In genomic region chr14:28754209-28754985, GRCh38 we compare ENCODE assay signal across 9 cellular contexts. TPM values are rescaled to one million over a fixed set of nuclear protein-coding genes. Genes with fewer than 3 reads are reported as not detected.
DNase-seq lines count a peak whose midpoint lies in the region; ATAC-seq and TF ChIP-seq lines count a peak whose summit lies in the region.
"Had no signal": no experiment of that assay in that cellular context is flagged by ENCODE, and none has a peak within 500 bp of the region (broad histone marks: within the 10 kb centered on the region; RNA-seq: fewer than 3 reads in every experiment).

No MANE protein-coding gene starts in this region.

- H3K4me2 ChIP-seq in DND-41 (ENCODE audit: insufficient read depth, low read length) = no peak overlapping the region

- peak; percentile 74 for ATAC-seq in DND-41 (ENCODE audit: insufficient read depth, low read depth)

- DNase-seq in DND-41 (peak; percentile 28), HCEC 1CT (peak; percentile 70), NCI-H774 (lab: John Stamatoyannopoulos, UW) (peak; percentile 29), dorsolateral prefrontal cortex (peak in 1 of 10 donors; percentile 40), osteocyte (ENCODE audit: extremely low spot score, unreplicated experiment) (no peak), posterior vena cava (ENCODE audit: low spot score) (no peak), lower leg skin (ENCODE audit: low spot score in 2 of 2) (no peak)
- DNase-seq in stimulated activated naive CD4-positive, alpha-beta T cell treated with Interleukin-2 at 50 U/mL for 16 hours (lab: John Stamatoyannopoulos, UW) = no peak

- no peak overlapping the region for H3K4me3 Mint-ChIP-seq in osteocyte (ENCODE audit: unreplicated experiment)

- H3K9me3 ChIP-seq in DND-41 (ENCODE audit: insufficient read depth, low read length, severe bottlenecking) = no peaks in the 10 kb centered on the region

- intact Hi-C loops in dorsolateral prefrontal cortex (cut with DNase I) (loop anchor here (2.0 to 10.0 kb wide), 4 partner anchors 782 to 1690 kb away; no protein-coding TSS in a partner anchor), posterior vena cava (cut with DNase I) (loop anchor here (10.0 kb wide), 2 partner anchors 780 to 1690 kb away; no protein-coding TSS in a partner anchor), lower leg skin (cut with DNase I; ENCODE audit: low total_unique reads) (loop anchor here (5.0 kb wide), 1 partner anchor 1458 kb away; no protein-coding TSS in a partner anchor)

- H3K9me3 Mint-ChIP-seq in osteocyte (ENCODE audit: unreplicated experiment) = no peaks in the 10 kb centered on the region

- no peak overlapping the region for H3K4me3 ChIP-seq in DND-41 (ENCODE audit: low read depth in 1 of 2, low read length in 2 of 2)
- peak overlapping the region in 24 of 59 donors; percentile 1 to 74 (median 17) for H3K4me3 ChIP-seq in dorsolateral prefrontal cortex
- H3K4me3 ChIP-seq in lower leg skin (ENCODE audit: low read depth, poor library complexity, severe bottlenecking) = no peak overlapping the region

- H3K4me1 Mint-ChIP-seq in osteocyte (ENCODE audit: unreplicated experiment) = peaks cover 8% of the 10 kb centered on the region

- H3K79me2 ChIP-seq in DND-41 (ENCODE audit: insufficient read depth, low read length) = no peaks in the 10 kb centered on the region

- H3K4me1 ChIP-seq in DND-41 (ENCODE audit: insufficient read depth, low read length) = no peaks in the 10 kb centered on the region

- no peak overlapping the region for H2AFZ ChIP-seq in DND-41 (ENCODE audit: low read depth, low read length)

- H3K27ac ChIP-seq in DND-41 (ENCODE audit: low read length) (no peak overlapping the region), dorsolateral prefrontal cortex (peak overlapping the region in 37 of 59 donors; percentile 8 to 97 (median 80))

- no peak overlapping the region for H3K27ac Mint-ChIP-seq in osteocyte (ENCODE audit: unreplicated experiment)

- H3K27me3 Mint-ChIP-seq in osteocyte (ENCODE audit: unreplicated experiment) = peaks cover 81% of the 10 kb centered on the region

- TF ChIP-seq CTCF in DND-41 (IDR thresholded peaks at IDR 0.05; ENCODE audit: borderline replicate concordance, extremely low read depth, low read length, poor library complexity, severe bottlenecking) (peak; percentile 76), dorsolateral prefrontal cortex (IDR thresholded peaks at IDR 0.05 in 54 of 56, conservative IDR thresholded peaks at IDR 0.05 in 2 of 56; ENCODE audit: low read depth in 1 of 56, partially characterized antibody in 56 of 56) (peak; percentile 38 to 91 (median 76)), osteocyte (IDR thresholded peaks at IDR 0.05) (peak; percentile 90), lower leg skin (IDR thresholded peaks at IDR 0.05) (no peak)

- H4K20me1 ChIP-seq in DND-41 (ENCODE audit: insufficient read depth, low read length) = no peaks in the 10 kb centered on the region

- no peaks in the 10 kb centered on the region for H3K36me3 Mint-ChIP-seq in osteocyte (ENCODE audit: unreplicated experiment)

- H3K9ac ChIP-seq in DND-41 (ENCODE audit: low read depth, low read length) = no peak overlapping the region

- H3K36me3 ChIP-seq in DND-41 (ENCODE audit: insufficient read depth, low read length) = no peaks in the 10 kb centered on the region

- WGBS in lower leg skin, 2 donors = 10 to 12% methylated on average over 9 of the region's 9 CpGs

- TF ChIP-seq POLR2A in lower leg skin (IDR thresholded peaks at IDR 0.05) = no peak

- H3K27me3 ChIP-seq in DND-41 (ENCODE audit: insufficient read depth, low read length, poor library complexity) = no peaks in the 10 kb centered on the region
- peaks cover 0 to 59% (median 19%) of the 10 kb centered on the region in 45 donors for H3K27me3 ChIP-seq in dorsolateral prefrontal cortex

RNA-seq across cellular contexts. Expression of gene FOXG1, which starts 12.2 kb away (rescaled TPM):
- total RNA-seq in dorsolateral prefrontal cortex (10 to 100 TPM; 25.8 to 72.3 (median 52.9) TPM), osteocyte (not detected in 2 replicates), posterior vena cava (not detected), lower leg skin (not detected)
- total RNA-seq: skeletal muscle tissue had no signal

Comparison
In these comparisons a context has a peak if more than half of its experiments do, and no peak if none do; other contexts are left out.
1. DNase-seq: peak in DND-41 (single experiment), HCEC 1CT (single experiment) and NCI-H774 (single experiment); none in osteocyte (single experiment), stimulated activated naive CD4-positive, alpha-beta T cell treated with Interleukin-2 at 50 U/mL for 16 hours (single experiment), posterior vena cava (single experiment) and lower leg skin (0 of 2).
2. CTCF ChIP-seq: peak in DND-41 (single experiment), dorsolateral prefrontal cortex (56 of 56) and osteocyte (single experiment); none in lower leg skin (0 of 3).
3. RNA of gene FOXG1, which starts 12.2 kb away (total RNA-seq): 25.8 to 72.3 TPM in dorsolateral prefrontal cortex; not detected in posterior vena cava, not detected in osteocyte and not detected in lower leg skin; every median in the first group is over 10 times any median in the second.